27 cellular contexts compared by ENCODE assay signal in the genomic region with DNA sequence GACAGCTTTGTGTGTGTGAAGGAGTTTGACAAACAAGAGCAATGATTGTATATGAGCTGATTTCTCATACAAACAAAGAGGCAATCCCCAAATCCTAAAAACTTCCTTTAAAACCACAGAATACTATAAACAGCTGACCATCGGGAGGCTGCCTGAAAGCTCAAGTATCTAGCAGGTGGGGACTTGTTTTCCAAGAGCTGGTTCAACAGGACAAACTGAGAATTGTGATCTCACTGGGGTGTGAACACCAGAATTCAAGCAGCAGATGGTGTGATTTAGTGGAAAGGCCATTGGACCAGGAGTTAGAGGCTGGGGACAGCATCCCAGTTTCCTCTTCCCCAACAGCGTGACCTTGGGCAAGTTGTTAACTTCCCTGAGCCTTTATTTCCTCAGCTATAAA. TPM values are rescaled to one million over a fixed set of nuclear protein-coding genes. Genes with fewer than 3 reads are reported as not detected.
"Had no signal": no experiment of that assay in that cellular context is flagged by ENCODE, and none has a peak within 500 bp of the region (broad histone marks: within the 10 kb centered on the region; RNA-seq: fewer than 3 reads in every experiment).

No MANE protein-coding gene starts in this region.

- FAIRE-seq: endometrium, frontal cortex, pancreas had no signal

- H3K36me3 ChIP-seq: pancreas, right atrium auricular region, tibial artery had no signal

- H3K27ac Mint-ChIP-seq: activated CD8-positive, alpha-beta T cell treated with anti-CD3 and anti-CD28 coated beads, Interleukin-2, amount 10 ng/mL, durations not matched to agents 7 days and 5 days; activated T-helper 1 cell treated with anti-CD3 and anti-CD28 coated beads, Interleukin-12 subunit alpha, Interleukin-12 subunit beta, Interleukin-2, Interleukin-4 antibody, amounts not matched to agents 30 ng/mL and 10 ng/mL and 1 ng/mL, durations not matched to agents 14 hours and 24 hours and 36 hours; immature natural killer cell; natural killer cell treated with Interleukin-12 subunit alpha and Interleukin-12 subunit beta and Interleukin-15 and Interleukin-18, amount 100 ng/mL, for 72 hours; stimulated activated naive CD8-positive, alpha-beta T cell treated with anti-CD3 and anti-CD28 coated beads, Interleukin-15, amount 100 ng/mL, for 72 hours had no signal

- H3K9me3 Mint-ChIP-seq: activated T-helper 1 cell treated with anti-CD3 and anti-CD28 coated beads, Interleukin-12 subunit alpha, Interleukin-12 subunit beta, Interleukin-2, Interleukin-4 antibody, amounts not matched to agents 30 ng/mL and 10 ng/mL and 1 ng/mL, durations not matched to agents 14 hours and 24 hours and 36 hours; natural killer cell treated with Interleukin-12 subunit alpha and Interleukin-12 subunit beta and Interleukin-15 and Interleukin-18, amount 100 ng/mL, for 72 hours; stimulated activated naive CD8-positive, alpha-beta T cell treated with anti-CD3 and anti-CD28 coated beads, Interleukin-15, amount 100 ng/mL, for 72 hours had no signal

- H3K4me3 Mint-ChIP-seq: activated CD8-positive, alpha-beta T cell treated with anti-CD3 and anti-CD28 coated beads, Interleukin-2, amount 10 ng/mL, durations not matched to agents 7 days and 5 days; activated T-helper 1 cell treated with anti-CD3 and anti-CD28 coated beads, Interleukin-12 subunit alpha, Interleukin-12 subunit beta, Interleukin-2, Interleukin-4 antibody, amounts not matched to agents 30 ng/mL and 10 ng/mL and 1 ng/mL, durations not matched to agents 14 hours and 24 hours and 36 hours; immature natural killer cell; natural killer cell treated with Interleukin-12 subunit alpha and Interleukin-12 subunit beta and Interleukin-15 and Interleukin-18, amount 100 ng/mL, for 72 hours; stimulated activated naive CD8-positive, alpha-beta T cell treated with anti-CD3 and anti-CD28 coated beads, Interleukin-15, amount 100 ng/mL, for 72 hours had no signal

- H3K4me1 Mint-ChIP-seq: immature natural killer cell; stimulated activated naive CD8-positive, alpha-beta T cell treated with anti-CD3 and anti-CD28 coated beads, Interleukin-15, amount 100 ng/mL, for 72 hours had no signal

- H3K36me3 Mint-ChIP-seq: immature natural killer cell; natural killer cell treated with Interleukin-12 subunit alpha and Interleukin-12 subunit beta and Interleukin-15 and Interleukin-18, amount 100 ng/mL, for 72 hours had no signal

- H3K27me3 ChIP-seq: body of pancreas had no signal

- H3K4me3 ChIP-seq: body of pancreas, hepatocyte, lung, pancreas, psoas muscle, right atrium auricular region, skin epidermis, tibial artery had no signal

- DNase-seq: activated CD4-positive, alpha-beta T cell treated with anti-CD3 and anti-CD28 coated beads for 1 hour; activated CD4-positive, alpha-beta T cell treated with anti-CD3 and anti-CD28 coated beads, Interleukin-2, amount 50 U/mL, for 1 hour; activated CD8-positive, alpha-beta T cell treated with anti-CD3 and anti-CD28 coated beads, Interleukin-2, amount 10 ng/mL, durations not matched to agents 7 days and 5 days; activated gamma-delta T cell; activated naive CD4-positive, alpha-beta T cell treated with anti-CD3 and anti-CD28 coated beads, Interleukin-2, amount 50 U/mL, for 16 hours; anterior cingulate cortex; body of pancreas; effector CD4-positive, alpha-beta T cell; glutamatergic neuron; immature natural killer cell; pancreas; psoas muscle; stimulated activated CD4-positive, alpha-beta T cell treated with anti-CD3 and anti-CD28 coated beads, Interleukin-1b, Interleukin-23, amount 100 ng/mL, for 48 hours; stimulated activated naive CD8-positive, alpha-beta T cell treated with anti-CD3 and anti-CD28 coated beads, Interleukin-15, amount 100 ng/mL, for 72 hours; tibial artery had no signal

RNA-seq across cellular contexts. Expression of gene LMX1A, which starts 13.9 kb away (rescaled TPM):
- total RNA-seq: activated CD8-positive, alpha-beta T cell treated with anti-CD3 and anti-CD28 coated beads, Interleukin-2, amount 10 ng/mL, durations not matched to agents 7 days and 5 days; activated T-helper 1 cell treated with anti-CD3 and anti-CD28 coated beads, Interleukin-12 subunit alpha, Interleukin-12 subunit beta, Interleukin-2, Interleukin-4 antibody, amounts not matched to agents 30 ng/mL and 10 ng/mL and 1 ng/mL, durations not matched to agents 14 hours and 24 hours and 36 hours; body of pancreas; chondrocyte; frontal cortex; hepatocyte; kidney epithelial cell; left lobe of liver; lung; natural killer cell treated with Interleukin-12 subunit alpha and Interleukin-12 subunit beta and Interleukin-15 and Interleukin-18, amount 100 ng/mL, for 72 hours; pancreas; right atrium auricular region; ureter had no signal
